In genomic region chr3:33426068-33426467, GRCh38 we compare ENCODE assay signal across 18 cellular contexts. TPM values are rescaled to one million over a fixed set of nuclear protein-coding genes. Genes with fewer than 3 reads are reported as not detected.
DNase-seq lines count a peak whose midpoint lies in the region; ATAC-seq and TF ChIP-seq lines count a peak whose summit lies in the region.
"Had no signal": no experiment of that assay in that cellular context is flagged by ENCODE, and none has a peak within 500 bp of the region (broad histone marks: within the 10 kb centered on the region; RNA-seq: fewer than 3 reads in every experiment).

No MANE protein-coding gene starts in this region.

- no peaks in the 10 kb centered on the region for H3K9me3 Mint-ChIP-seq in nephron progenitor cell
- H3K9me3 Mint-ChIP-seq in naive thymus-derived CD4-positive, alpha-beta T cell, result no peaks in the 10 kb centered on the region
- H3K9me3 Mint-ChIP-seq: activated T-helper 17 cell treated with anti-CD3 and anti-CD28 coated beads, Interleukin-2, amount 50 U/mL, for 72 hours; central memory CD8-positive, alpha-beta T cell; stimulated activated effector memory CD8-positive, alpha-beta T cell treated with anti-CD3 and anti-CD28 coated beads, Interleukin-12 subunit alpha, Interleukin-12 subunit beta, amount 100 ng/mL, for 72 hours; T-cell had no signal

- H3K4me3 Mint-ChIP-seq in nephron progenitor cell, result no peak overlapping the region
- H3K4me3 Mint-ChIP-seq in naive thymus-derived CD4-positive, alpha-beta T cell, result no peak overlapping the region
- H3K4me3 Mint-ChIP-seq: activated CD8-positive, alpha-beta T cell treated with anti-CD3 and anti-CD28 coated beads, Interleukin-2, amount 10 ng/mL, durations not matched to agents 7 days and 5 days; activated T-helper 17 cell treated with anti-CD3 and anti-CD28 coated beads, Interleukin-2, amount 50 U/mL, for 72 hours; central memory CD8-positive, alpha-beta T cell; stimulated activated effector memory CD8-positive, alpha-beta T cell treated with anti-CD3 and anti-CD28 coated beads, Interleukin-12 subunit alpha, Interleukin-12 subunit beta, amount 100 ng/mL, for 72 hours; T-cell had no signal

- H3K27me3 ChIP-seq in left ventricle myocardium inferior (ENCODE audit: low read depth), result no peaks in the 10 kb centered on the region
- H3K27me3 ChIP-seq in naive thymus-derived CD4-positive, alpha-beta T cell (ENCODE audit: control insufficient read depth in 2 of 2, insufficient read depth in 2 of 2, low read length in 2 of 2), result no peaks in the 10 kb centered on the region
- H3K27me3 ChIP-seq: thyroid gland had no signal

- DNase-seq in NCI-H2081 treated with DMSO at 0.1 percent for 48 hours (lab: John Stamatoyannopoulos, UW) (peak; percentile 83), cerebellum (ENCODE audit: low spot score) (peak; percentile 51), nephron progenitor cell (no peak), midbrain (lab: John Stamatoyannopoulos, UW) (no peak), left ventricle myocardium inferior (no peak)
- no peak for DNase-seq in naive thymus-derived CD4-positive, alpha-beta T cell
- DNase-seq: activated CD8-positive, alpha-beta T cell treated with anti-CD3 and anti-CD28 coated beads, Interleukin-2, amount 10 ng/mL, durations not matched to agents 7 days and 5 days; DMS153; KG1; NCI-H82; RPMI8226; T-cell; thyroid gland had no signal

- CTCF ChIA-PET in HEK293 (lab: Yijun Ruan, JAX), result no interaction called here
- CTCF ChIA-PET in naive thymus-derived CD4-positive, alpha-beta T cell (lab: Charles Lee), result no interaction called here

- no peak for ATAC-seq in naive thymus-derived CD4-positive, alpha-beta T cell
- ATAC-seq: activated CD8-positive, alpha-beta T cell treated with anti-CD3 and anti-CD28 coated beads, Interleukin-2, amount 10 ng/mL, durations not matched to agents 7 days and 5 days; activated T-helper 17 cell treated with anti-CD3 and anti-CD28 coated beads, Interleukin-2, amount 50 U/mL, for 72 hours; stimulated activated effector memory CD8-positive, alpha-beta T cell treated with anti-CD3 and anti-CD28 coated beads, Interleukin-12 subunit alpha, Interleukin-12 subunit beta, amount 100 ng/mL, for 72 hours; T-cell had no signal

- no peak overlapping the region for H3K27ac ChIP-seq in HEK293 (ENCODE audit: extremely low read depth, low read depth, low read length)
- no peak overlapping the region for H3K27ac ChIP-seq in left ventricle myocardium inferior (replicated peaks)
- H3K27ac ChIP-seq in naive thymus-derived CD4-positive, alpha-beta T cell (ENCODE audit: low read depth, low read length), result no peak overlapping the region
- H3K27ac ChIP-seq: thyroid gland, VCaP had no signal

- H3K36me3 ChIP-seq in HEK293 (ENCODE audit: control insufficient read depth in 2 of 2, insufficient read depth in 1 of 2, low read length in 2 of 2) (peaks cover 12 to 19% of the 10 kb centered on the region in 2 experiments), left ventricle myocardium inferior (peaks cover 34% of the 10 kb centered on the region)
- H3K36me3 ChIP-seq in naive thymus-derived CD4-positive, alpha-beta T cell (ENCODE audit: control insufficient read depth in 2 of 3, insufficient read depth in 3 of 3, low read length in 3 of 3), result peaks cover 0 to 26% (median 8%) of the 10 kb centered on the region in 3 experiments

- intact Hi-C loops in left ventricle myocardium inferior (cut with micrococcal nuclease), result no loop called here
- intact Hi-C loops in naive thymus-derived CD4-positive, alpha-beta T cell (cut with micrococcal nuclease), result no loop called here

- no peak overlapping the region for H3K4me3 ChIP-seq in HEK293 (ENCODE audit: low read depth, low read length)
- no peak overlapping the region for H3K4me3 ChIP-seq in left ventricle myocardium inferior
- H3K4me3 ChIP-seq in naive thymus-derived CD4-positive, alpha-beta T cell (ENCODE audit: low read length), result no peak overlapping the region
- H3K4me3 ChIP-seq: thyroid gland had no signal

- no peaks in the 10 kb centered on the region for H3K9me3 ChIP-seq in HEK293 (ENCODE audit: control insufficient read depth, insufficient read depth, low read depth, low read length)
- no peaks in the 10 kb centered on the region for H3K9me3 ChIP-seq in left ventricle myocardium inferior (replicated peaks)
- no peaks in the 10 kb centered on the region for H3K9me3 ChIP-seq in naive thymus-derived CD4-positive, alpha-beta T cell (ENCODE audit: control insufficient read depth in 2 of 3, low read length in 3 of 3)
- H3K9me3 ChIP-seq: thyroid gland had no signal

- POLR2A ChIA-PET in HEK293 (lab: Yijun Ruan, JAX), result no interaction called here
- POLR2A ChIA-PET in naive thymus-derived CD4-positive, alpha-beta T cell (lab: Charles Lee), result interaction anchor here (0.6 kb wide), 1 partner anchor 31 kb away, joined by 3 read pairs; no protein-coding TSS in a partner anchor

- peaks cover 43% of the 10 kb centered on the region for H3K4me1 Mint-ChIP-seq in nephron progenitor cell
- peaks cover 40 to 53% (median 46%) of the 10 kb centered on the region in 7 donors for H3K4me1 Mint-ChIP-seq in naive thymus-derived CD4-positive, alpha-beta T cell

- TF ChIP-seq CTCF in HEK293 (tag by site-specific recombination; IDR thresholded peaks at IDR 0.05), result no peak
- no peak for TF ChIP-seq CTCF in nephron progenitor cell (IDR thresholded peaks at IDR 0.05)
- TF ChIP-seq CTCF in left ventricle myocardium inferior (IDR thresholded peaks at IDR 0.05; ENCODE audit: borderline replicate concordance), result no peak

- H3K36me3 Mint-ChIP-seq in nephron progenitor cell (ENCODE audit: low read depth), result peaks cover 41% of the 10 kb centered on the region
- H3K36me3 Mint-ChIP-seq in naive thymus-derived CD4-positive, alpha-beta T cell, result peaks cover 5 to 34% (median 21%) of the 10 kb centered on the region in 5 donors

- no peaks in the 10 kb centered on the region for H3K27me3 Mint-ChIP-seq in nephron progenitor cell (ENCODE audit: low read depth, poor library complexity)
- no peaks in the 10 kb centered on the region for H3K27me3 Mint-ChIP-seq in naive thymus-derived CD4-positive, alpha-beta T cell
- H3K27me3 Mint-ChIP-seq: activated T-helper 17 cell treated with anti-CD3 and anti-CD28 coated beads, Interleukin-2, amount 50 U/mL, for 72 hours; central memory CD8-positive, alpha-beta T cell; T-cell had no signal

- peak overlapping the region; percentile 10 for H3K27ac Mint-ChIP-seq in nephron progenitor cell
- H3K27ac Mint-ChIP-seq in naive thymus-derived CD4-positive, alpha-beta T cell, result peak overlapping the region in 2 of 9 donors; percentile 3 to 71
- H3K27ac Mint-ChIP-seq: activated CD8-positive, alpha-beta T cell treated with anti-CD3 and anti-CD28 coated beads, Interleukin-2, amount 10 ng/mL, durations not matched to agents 7 days and 5 days; activated T-helper 17 cell treated with anti-CD3 and anti-CD28 coated beads, Interleukin-2, amount 50 U/mL, for 72 hours; T-cell had no signal

- H3K4me1 ChIP-seq in HEK293 (ENCODE audit: control insufficient read depth, insufficient read depth, low read length), result peaks cover 11% of the 10 kb centered on the region
- H3K4me1 ChIP-seq in left ventricle myocardium inferior, result peaks cover 59% of the 10 kb centered on the region
- peaks cover 4 to 10% of the 10 kb centered on the region in 2 donors for H3K4me1 ChIP-seq in naive thymus-derived CD4-positive, alpha-beta T cell (ENCODE audit: control insufficient read depth in 2 of 2, insufficient read depth in 2 of 2, low read length in 2 of 2)

TF ChIP-seq in HEK293, 187 proteins besides CTCF, POLR2A, EP300 and RAD21 (continues in another document):
- TF ChIP-seq ZNF140 (tag by site-specific recombination; IDR thresholded peaks at IDR 0.05) (no peak), YY1 (tag by site-specific recombination; IDR thresholded peaks at IDR 0.05) (peak; percentile 18; the same call in 1 of the 2 replicates), ZNF302 (tag by site-specific recombination; IDR thresholded peaks at IDR 0.05; ENCODE audit: low read depth) (no peak), ZNF335 (tag by site-specific recombination; conservative IDR thresholded peaks at IDR 0.05) (no peak), ZNF610 (tag by site-specific recombination; IDR thresholded peaks at IDR 0.05; ENCODE audit: borderline replicate concordance) (no peak), PATZ1 (tag by site-specific recombination; IDR thresholded peaks at IDR 0.05) (no peak), ZNF114 (tag by site-specific recombination; IDR thresholded peaks at IDR 0.05) (no peak), ZNF843 (tag by site-specific recombination; IDR thresholded peaks at IDR 0.05) (peak; percentile 63; the same call in 1 of the 2 replicates), ZFP69B (tag by site-specific recombination; IDR thresholded peaks at IDR 0.05) (no peak), PRDM1 (tag by site-specific recombination; IDR thresholded peaks at IDR 0.05) (no peak), FEZF1 (tag by site-specific recombination; IDR thresholded peaks at IDR 0.05) (peak; percentile 76), MYNN (tag by site-specific recombination; IDR thresholded peaks at IDR 0.05; ENCODE audit: borderline replicate concordance) (no peak)

RNA-seq across cellular contexts. Expression of gene UBP1, which starts 14.1 kb away (rescaled TPM):
- 70.9 TPM for total RNA-seq in cerebellum
- 40.6 TPM for total RNA-seq in left ventricle myocardium inferior
- 100 to 1,000 TPM in 2 of 5 experiments, 10 to 100 TPM in 3; 61.4 to 116 (median 86.0) TPM for total RNA-seq in naive thymus-derived CD4-positive, alpha-beta T cell
- polyA plus RNA-seq in naive thymus-derived CD4-positive, alpha-beta T cell, result 10 to 100 TPM in 1 of 2 donors, 1 to 10 TPM in 1; 9.9 to 12.3 TPM

Comparison
In these comparisons a context has a peak if more than half of its experiments do, and no peak if none do; other contexts are left out.
1. DNase-seq: peak in NCI-H2081 treated with DMSO at 0.1 percent for 48 hours (single experiment) and cerebellum (single experiment); none in nephron progenitor cell (single experiment), midbrain (single experiment), left ventricle myocardium inferior (single experiment) and naive thymus-derived CD4-positive, alpha-beta T cell (0 of 9).